In the genomic region with DNA sequence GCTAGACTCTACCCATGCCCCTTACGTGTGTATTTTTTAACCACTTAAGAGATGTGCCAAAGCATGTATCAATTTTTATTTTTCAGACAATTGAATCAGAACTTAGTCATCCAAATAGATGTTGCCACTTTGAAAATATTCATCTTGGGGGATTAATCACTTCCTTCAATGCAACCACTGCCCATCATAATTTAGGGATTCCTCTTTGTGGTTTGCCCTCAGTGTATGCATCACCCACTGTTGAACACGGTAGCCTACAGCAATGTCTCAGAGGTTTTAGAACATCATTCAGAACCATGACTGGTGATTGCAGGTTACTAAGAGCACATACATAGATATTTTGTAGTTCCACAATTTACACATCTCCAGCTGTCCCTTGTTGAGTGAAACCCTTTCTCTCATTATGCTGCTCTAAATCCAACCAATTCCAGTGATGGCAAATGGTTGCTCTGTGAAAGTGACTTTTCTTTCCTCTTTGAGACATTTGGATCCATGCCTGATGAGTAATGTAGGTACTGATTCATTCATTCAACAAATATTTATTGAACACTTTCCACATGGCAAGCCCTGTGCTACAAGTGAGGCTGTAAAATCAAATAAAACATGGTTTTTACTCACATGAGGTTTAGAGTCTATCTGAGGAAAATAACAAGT, we compare ENCODE assay signal across 11 cellular contexts.
DNase-seq lines count a peak whose midpoint lies in the region; ATAC-seq and TF ChIP-seq lines count a peak whose summit lies in the region.
"Had no signal": no experiment of that assay in that cellular context is flagged by ENCODE, and none has a peak within 500 bp of the region (broad histone marks: within the 10 kb centered on the region; RNA-seq: fewer than 3 reads in every experiment).

No MANE protein-coding gene starts in this region.

- H3K4me1 Mint-ChIP-seq in chondrocyte (ENCODE audit: low read depth) = peaks cover 57% of the 10 kb centered on the region
- H3K4me1 Mint-ChIP-seq in CD8-positive, alpha-beta memory T cell = no peaks in the 10 kb centered on the region

- CTCF ChIA-PET in CD8-positive, alpha-beta memory T cell (lab: Charles Lee) = interaction anchor here (0.6 kb wide), 1 partner anchor 802 kb away, joined by 3 read pairs; no protein-coding TSS in a partner anchor

- intact Hi-C loops in ovary (cut with DNase I) = no loop called here

- peak; percentile 81 for DNase-seq in DMS53 (lab: John Stamatoyannopoulos, UW)
- peak; percentile 75 for DNase-seq in MG63
- no peak for DNase-seq in chondrocyte (ENCODE audit: low spot score)
- no peak for DNase-seq in omental fat pad (ENCODE audit: low spot score)
- DNase-seq in NCI-H2107 treated with DMSO at 0.1 percent for 48 hours (lab: John Stamatoyannopoulos, UW; ENCODE audit: unreplicated experiment) = no peak
- no peak for DNase-seq in NAMALWA (ENCODE audit: low spot score)
- DNase-seq in ovary = no peak
- DNase-seq in CD8-positive, alpha-beta memory T cell = no peak
- DNase-seq: effector memory CD8-positive, alpha-beta T cell; NCI-H2107; WERI-Rb-1 had no signal

- no peak overlapping the region for H3K4me3 ChIP-seq in MG63
- H3K4me3 ChIP-seq in ovary = no peak overlapping the region
- H3K4me3 ChIP-seq in CD8-positive, alpha-beta memory T cell (ENCODE audit: low read length) = no peak overlapping the region

- no peak overlapping the region for H3K27ac ChIP-seq in ovary
- H3K27ac ChIP-seq in CD8-positive, alpha-beta memory T cell (ENCODE audit: low read depth, low read length) = no peak overlapping the region
- H3K27ac ChIP-seq: WERI-Rb-1 had no signal

- TF ChIP-seq POLR2A in ovary (IDR thresholded peaks at IDR 0.05) = no peak

- no peak overlapping the region for H3K4me3 Mint-ChIP-seq in chondrocyte (ENCODE audit: unreplicated experiment)
- H3K4me3 Mint-ChIP-seq in CD8-positive, alpha-beta memory T cell = no peak overlapping the region
- H3K4me3 Mint-ChIP-seq: effector memory CD8-positive, alpha-beta T cell had no signal

- peak; percentile 57 for ATAC-seq in omental fat pad (ENCODE audit: low FRiP score)
- ATAC-seq: effector memory CD8-positive, alpha-beta T cell had no signal

- H3K9me3 Mint-ChIP-seq in chondrocyte (ENCODE audit: low read depth) = no peaks in the 10 kb centered on the region
- no peaks in the 10 kb centered on the region for H3K9me3 Mint-ChIP-seq in CD8-positive, alpha-beta memory T cell
- H3K9me3 Mint-ChIP-seq: effector memory CD8-positive, alpha-beta T cell had no signal

- H3K36me3 ChIP-seq in MG63 = no peaks in the 10 kb centered on the region
- no peaks in the 10 kb centered on the region for H3K36me3 ChIP-seq in ovary
- H3K36me3 ChIP-seq in CD8-positive, alpha-beta memory T cell (ENCODE audit: insufficient read depth, low read length) = no peaks in the 10 kb centered on the region
- H3K36me3 ChIP-seq: WERI-Rb-1 had no signal

- TF ChIP-seq CTCF in chondrocyte (IDR thresholded peaks at IDR 0.05) = no peak
- no peak for TF ChIP-seq CTCF in omental fat pad (IDR thresholded peaks at IDR 0.05)
- TF ChIP-seq CTCF in ovary (IDR thresholded peaks at IDR 0.05) = no peak

- H3K27ac Mint-ChIP-seq in chondrocyte (ENCODE audit: unreplicated experiment) = peak overlapping the region; percentile 88
- H3K27ac Mint-ChIP-seq in CD8-positive, alpha-beta memory T cell = no peak overlapping the region
- H3K27ac Mint-ChIP-seq: effector memory CD8-positive, alpha-beta T cell had no signal

- H3K9me3 ChIP-seq in MG63 (peaks cover 22% of the 10 kb centered on the region), ovary (no peaks in the 10 kb centered on the region)
- H3K9me3 ChIP-seq in CD8-positive, alpha-beta memory T cell (ENCODE audit: low read length) = no peaks in the 10 kb centered on the region

- 67 to 84% (median 80%) methylated on average over 2 of the region's 2 CpGs for WGBS in ovary, 3 donors

- no peaks in the 10 kb centered on the region for H3K4me1 ChIP-seq in ovary (ENCODE audit: insufficient read depth)
- no peaks in the 10 kb centered on the region for H3K4me1 ChIP-seq in CD8-positive, alpha-beta memory T cell (ENCODE audit: insufficient read depth, low read length)

- no peak for TF ChIP-seq EP300 in ovary (IDR thresholded peaks at IDR 0.05)

- no peaks in the 10 kb centered on the region for H3K27me3 Mint-ChIP-seq in chondrocyte (ENCODE audit: low read depth)
- H3K27me3 Mint-ChIP-seq in CD8-positive, alpha-beta memory T cell = peaks cover 4 to 32% of the 10 kb centered on the region in 2 donors

- no peaks in the 10 kb centered on the region for H3K36me3 Mint-ChIP-seq in chondrocyte (ENCODE audit: low read depth)
- no peaks in the 10 kb centered on the region for H3K36me3 Mint-ChIP-seq in CD8-positive, alpha-beta memory T cell

- POLR2A ChIA-PET in CD8-positive, alpha-beta memory T cell (lab: Charles Lee) = no interaction called here

- H3K27me3 ChIP-seq in MG63 (no peaks in the 10 kb centered on the region), ovary (no peaks in the 10 kb centered on the region)
- no peaks in the 10 kb centered on the region for H3K27me3 ChIP-seq in CD8-positive, alpha-beta memory T cell (ENCODE audit: insufficient read depth, low read length, poor library complexity, severe bottlenecking)

Comparison
In these comparisons a context has a peak if more than half of its experiments do, and no peak if none do; other contexts are left out.
1. DNase-seq: peak in DMS53 (single experiment) and MG63 (single experiment); none in chondrocyte (single experiment), omental fat pad (single experiment), NCI-H2107 treated with DMSO at 0.1 percent for 48 hours (single experiment), NAMALWA (single experiment), ovary (0 of 5) and CD8-positive, alpha-beta memory T cell (0 of 5).